13 cellular contexts compared by ENCODE assay signal in the genomic region with DNA sequence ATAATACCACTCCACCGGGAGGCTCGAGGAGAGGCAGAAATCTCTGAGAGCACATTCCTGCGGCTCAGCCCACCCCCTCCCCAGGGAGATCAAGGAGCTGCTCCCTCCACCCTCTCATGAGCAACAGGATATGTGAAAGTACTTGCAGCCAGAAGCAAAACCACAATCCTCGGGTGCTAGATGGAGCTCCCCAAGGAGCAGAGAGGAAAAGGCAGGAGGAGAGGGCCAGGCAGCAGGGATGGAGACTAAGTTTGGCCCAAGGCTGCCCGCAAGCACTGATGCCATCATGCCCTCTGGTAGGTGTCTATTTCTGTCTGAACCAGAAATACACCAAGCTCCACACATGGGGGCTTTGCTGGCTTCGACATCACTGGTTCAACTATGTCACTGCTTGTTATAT. TPM values are rescaled to one million over a fixed set of nuclear protein-coding genes. Genes with fewer than 3 reads are reported as not detected.
DNase-seq lines count a peak whose midpoint lies in the region; ATAC-seq and TF ChIP-seq lines count a peak whose summit lies in the region.
"Had no signal": no experiment of that assay in that cellular context is flagged by ENCODE, and none has a peak within 500 bp of the region (broad histone marks: within the 10 kb centered on the region; RNA-seq: fewer than 3 reads in every experiment).

No MANE protein-coding gene starts in this region.

- H3K4me1 Mint-ChIP-seq in CD4-positive, CD25-positive, alpha-beta regulatory T cell, result peaks cover 0 to 7% (median 6%) of the 10 kb centered on the region in 4 donors
- H3K4me1 Mint-ChIP-seq in CD8-positive, alpha-beta memory T cell, result peaks cover 0 to 5% (median 4%) of the 10 kb centered on the region in 3 donors

- H3K9me3 Mint-ChIP-seq in CD4-positive, CD25-positive, alpha-beta regulatory T cell, result no peaks in the 10 kb centered on the region
- no peaks in the 10 kb centered on the region for H3K9me3 Mint-ChIP-seq in CD8-positive, alpha-beta memory T cell
- H3K9me3 Mint-ChIP-seq: activated naive CD8-positive, alpha-beta T cell treated with anti-CD3 and anti-CD28 coated beads, Interleukin-2, amount 10 ng/mL, durations not matched to agents 7 days and 5 days; CD8-positive, alpha-beta T cell had no signal

- H3K9me3 ChIP-seq in CD4-positive, CD25-positive, alpha-beta regulatory T cell (ENCODE audit: control insufficient read depth in 2 of 2, low read length in 2 of 2), result no peaks in the 10 kb centered on the region
- H3K9me3 ChIP-seq in NT2/D1 (ENCODE audit: insufficient read depth, low read length), result no peaks in the 10 kb centered on the region
- H3K9me3 ChIP-seq in CD8-positive, alpha-beta memory T cell (ENCODE audit: low read length), result no peaks in the 10 kb centered on the region
- H3K9me3 ChIP-seq: spleen had no signal

- no peaks in the 10 kb centered on the region for H3K27me3 Mint-ChIP-seq in CD4-positive, CD25-positive, alpha-beta regulatory T cell
- no peaks in the 10 kb centered on the region for H3K27me3 Mint-ChIP-seq in CD8-positive, alpha-beta memory T cell
- H3K27me3 Mint-ChIP-seq: activated naive CD8-positive, alpha-beta T cell treated with anti-CD3 and anti-CD28 coated beads, Interleukin-2, amount 10 ng/mL, durations not matched to agents 7 days and 5 days had no signal

- no peaks in the 10 kb centered on the region for H3K36me3 ChIP-seq in CD4-positive, CD25-positive, alpha-beta regulatory T cell (ENCODE audit: control insufficient read depth, insufficient read depth, low read length)
- peaks cover 31% of the 10 kb centered on the region for H3K36me3 ChIP-seq in NT2/D1 (ENCODE audit: insufficient read depth, insufficient read length, low read length)
- H3K36me3 ChIP-seq in CD8-positive, alpha-beta memory T cell (ENCODE audit: insufficient read depth, low read length), result no peaks in the 10 kb centered on the region

- no peak for ATAC-seq in CD4-positive, CD25-positive, alpha-beta regulatory T cell (ENCODE audit: low read depth in 2 of 2)
- ATAC-seq in HG02623 (IDR thresholded peaks at IDR 0.05; ENCODE audit: unreplicated experiment), result no peak
- ATAC-seq: CD8-positive, alpha-beta T cell; Panc1 had no signal

- H3K4me3 ChIP-seq in CD4-positive, CD25-positive, alpha-beta regulatory T cell (ENCODE audit: low read depth, low read length), result no peak overlapping the region
- H3K4me3 ChIP-seq in NT2/D1 (ENCODE audit: insufficient read length, low read depth) (no peak overlapping the region), retinal pigment epithelial cell (ENCODE audit: low read length) (no peak overlapping the region)
- H3K4me3 ChIP-seq in CD8-positive, alpha-beta memory T cell (ENCODE audit: low read length), result no peak overlapping the region
- H3K4me3 ChIP-seq: spleen had no signal

- no peak overlapping the region for H3K27ac ChIP-seq in CD4-positive, CD25-positive, alpha-beta regulatory T cell (ENCODE audit: insufficient read depth, low read length, poor library complexity, severe bottlenecking)
- H3K27ac ChIP-seq in CD8-positive, alpha-beta memory T cell (ENCODE audit: low read depth, low read length), result no peak overlapping the region
- H3K27ac ChIP-seq: spleen had no signal

- no peak overlapping the region for H3K4me3 Mint-ChIP-seq in CD4-positive, CD25-positive, alpha-beta regulatory T cell
- no peak overlapping the region for H3K4me3 Mint-ChIP-seq in CD8-positive, alpha-beta memory T cell
- H3K4me3 Mint-ChIP-seq: activated naive CD8-positive, alpha-beta T cell treated with anti-CD3 and anti-CD28 coated beads, Interleukin-2, amount 10 ng/mL, durations not matched to agents 7 days and 5 days; CD8-positive, alpha-beta T cell had no signal

- POLR2A ChIA-PET in CD8-positive, alpha-beta memory T cell (lab: Charles Lee), result no interaction called here

- CTCF ChIA-PET in CD8-positive, alpha-beta memory T cell (lab: Charles Lee), result interaction anchor here (0.8 to 1.5 kb wide), 2 partner anchors 9 to 169 kb away, joined by 3 read pairs; no protein-coding TSS in a partner anchor

- peak overlapping the region in 2 of 3 donors; percentile 36 to 74 for H3K27ac Mint-ChIP-seq in CD4-positive, CD25-positive, alpha-beta regulatory T cell
- peak overlapping the region in 1 of 8 donors; percentile 17 for H3K27ac Mint-ChIP-seq in CD8-positive, alpha-beta memory T cell
- H3K27ac Mint-ChIP-seq: activated naive CD8-positive, alpha-beta T cell treated with anti-CD3 and anti-CD28 coated beads, Interleukin-2, amount 10 ng/mL, durations not matched to agents 7 days and 5 days; CD8-positive, alpha-beta T cell had no signal

- H3K4me1 ChIP-seq in CD4-positive, CD25-positive, alpha-beta regulatory T cell (ENCODE audit: control insufficient read depth, insufficient read depth, low read length, poor library complexity, severe bottlenecking), result no peaks in the 10 kb centered on the region
- peaks cover 28% of the 10 kb centered on the region for H3K4me1 ChIP-seq in NT2/D1 (ENCODE audit: insufficient read depth, insufficient read length)
- H3K4me1 ChIP-seq in CD8-positive, alpha-beta memory T cell (ENCODE audit: insufficient read depth, low read length), result peaks cover 3% of the 10 kb centered on the region

- no peak for TF ChIP-seq CTCF in retinal pigment epithelial cell (conservative IDR thresholded peaks at IDR 0.05; ENCODE audit: low read depth, low read length)

- no peak for DNase-seq in CD4-positive, CD25-positive, alpha-beta regulatory T cell
- peak; percentile 49 for DNase-seq in NT2/D1 (ENCODE audit: low read depth, low spot score)
- DNase-seq in fibroblast of peridontal ligament (ENCODE audit: extremely low read depth), result peak; percentile 81
- DNase-seq in retinal pigment epithelial cell (ENCODE audit: low read depth), result peak; percentile 66
- DNase-seq in NCI-H1436 (lab: John Stamatoyannopoulos, UW), result no peak
- no peak for DNase-seq in CD8-positive, alpha-beta memory T cell
- no peak for DNase-seq in HuH-7.5 (ENCODE audit: low spot score)
- DNase-seq: activated naive CD8-positive, alpha-beta T cell treated with anti-CD3 and anti-CD28 coated beads, Interleukin-2, amount 10 ng/mL, durations not matched to agents 7 days and 5 days; CD8-positive, alpha-beta T cell; NCI-H2081 treated with DMSO at 0.1 percent for 48 hours had no signal

- peaks cover 5% of the 10 kb centered on the region for H3K36me3 Mint-ChIP-seq in CD4-positive, CD25-positive, alpha-beta regulatory T cell
- H3K36me3 Mint-ChIP-seq in CD8-positive, alpha-beta memory T cell, result peaks cover 0 to 27% (median 6%) of the 10 kb centered on the region in 3 donors
- H3K36me3 Mint-ChIP-seq: activated naive CD8-positive, alpha-beta T cell treated with anti-CD3 and anti-CD28 coated beads, Interleukin-2, amount 10 ng/mL, durations not matched to agents 7 days and 5 days had no signal

- no peak overlapping the region for H3K9ac ChIP-seq in NT2/D1 (ENCODE audit: insufficient read length, low read depth)

- no peaks in the 10 kb centered on the region for H3K27me3 ChIP-seq in CD4-positive, CD25-positive, alpha-beta regulatory T cell (ENCODE audit: control insufficient read depth, insufficient read depth, low read length)
- H3K27me3 ChIP-seq in NT2/D1 (ENCODE audit: insufficient read depth, insufficient read length), result no peaks in the 10 kb centered on the region
- no peaks in the 10 kb centered on the region for H3K27me3 ChIP-seq in CD8-positive, alpha-beta memory T cell (ENCODE audit: insufficient read depth, low read length, poor library complexity, severe bottlenecking)
- H3K27me3 ChIP-seq: spleen had no signal

RNA-seq across cellular contexts. Expression of a gene that starts 22.3 kb away (rescaled TPM):
- total RNA-seq in CD4-positive, CD25-positive, alpha-beta regulatory T cell, result 2.8 TPM
- polyA plus RNA-seq in CD4-positive, CD25-positive, alpha-beta regulatory T cell, result under 1 TPM; 0.30 to 0.68 (median 0.60) TPM
- 10 to 100 TPM in 1 of 2 experiments, 1 to 10 TPM in 1; 8.4 to 10.3 TPM for total RNA-seq in CD8-positive, alpha-beta memory T cell
- 1.3 TPM for polyA plus RNA-seq in CD8-positive, alpha-beta memory T cell

RNA-seq across cellular contexts. Expression of a gene that starts 36.7 kb away (rescaled TPM):
- total RNA-seq in CD4-positive, CD25-positive, alpha-beta regulatory T cell, result 390 TPM
- polyA plus RNA-seq in CD4-positive, CD25-positive, alpha-beta regulatory T cell, result 100 to 1,000 TPM; 150 to 253 (median 213) TPM
- total RNA-seq in CD8-positive, alpha-beta memory T cell, result 100 to 1,000 TPM; 169 to 175 TPM
- polyA plus RNA-seq in CD8-positive, alpha-beta memory T cell, result 156 TPM

Comparison
In these comparisons a context has a peak if more than half of its experiments do, and no peak if none do; other contexts are left out.
1. DNase-seq: peak in NT2/D1 (single experiment), fibroblast of peridontal ligament (single experiment) and retinal pigment epithelial cell (single experiment); none in CD4-positive, CD25-positive, alpha-beta regulatory T cell (0 of 3), NCI-H1436 (single experiment), CD8-positive, alpha-beta memory T cell (0 of 5) and HuH-7.5 (single experiment).